ENCODE assay signal across 21 cellular contexts in genomic region chr5:168184103-168184502, GRCh38.
DNase-seq lines count a peak whose midpoint lies in the region; ATAC-seq and TF ChIP-seq lines count a peak whose summit lies in the region.
"Had no signal": no experiment of that assay in that cellular context is flagged by ENCODE, and none has a peak within 500 bp of the region (broad histone marks: within the 10 kb centered on the region; RNA-seq: fewer than 3 reads in every experiment).

No MANE protein-coding gene starts in this region.

- H3K4me3 Mint-ChIP-seq in effector memory CD8-positive, alpha-beta T cell: no peak overlapping the region
- H3K4me3 Mint-ChIP-seq: CD4-positive, alpha-beta T cell; GM23338 had no signal

- H3K9ac ChIP-seq in MM.1S (ENCODE audit: low read length): peak overlapping the region; percentile 19; the same call in 1 of the 2 replicates

- no peaks in the 10 kb centered on the region for H3K4me1 Mint-ChIP-seq in effector memory CD8-positive, alpha-beta T cell (ENCODE audit: low read depth in 2 of 2)

- H3K27me3 Mint-ChIP-seq in effector memory CD8-positive, alpha-beta T cell: peaks cover 9 to 11% of the 10 kb centered on the region in 2 donors

- H3K9me3 ChIP-seq in MM.1S (replicated peaks; ENCODE audit: insufficient read depth, low read length): no peaks in the 10 kb centered on the region
- H3K9me3 ChIP-seq: A549, Caco-2 had no signal

- H3K27ac Mint-ChIP-seq in effector memory CD8-positive, alpha-beta T cell: no peak overlapping the region
- H3K27ac Mint-ChIP-seq: CD4-positive, alpha-beta T cell; GM23338 had no signal

- DNase-seq in MM.1S: peak; percentile 80
- no peak for DNase-seq in NCI-H128 (lab: John Stamatoyannopoulos, UW; ENCODE audit: unreplicated experiment)
- no peak for DNase-seq in effector memory CD8-positive, alpha-beta T cell
- DNase-seq: Caco-2; CD4-positive, alpha-beta T cell; IMR-90; Karpas-422; NCI-H1048; NCI-H1436 treated with DMSO at 0.1 percent for 48 hours; NCI-H2029; NCI-H2171 treated with DMSO at 0.1 percent for 48 hours; NCI-H446; NCI-H69 had no signal

- H3K9me2 ChIP-seq in MM.1S (replicated peaks; ENCODE audit: insufficient read depth, low read length): no peaks in the 10 kb centered on the region

- peaks cover 16% of the 10 kb centered on the region for H3F3A ChIP-seq in MM.1S (ENCODE audit: insufficient read depth, low read length)

- peak overlapping the region; percentile 71 for H3K27ac ChIP-seq in MM.1S (ENCODE audit: low read length)
- H3K27ac ChIP-seq: A549 had no signal

- H3K4me3 ChIP-seq in MM.1S (ENCODE audit: low read length): no peak overlapping the region
- H3K4me3 ChIP-seq: A549, GM23338 had no signal

- H3K79me2 ChIP-seq in MM.1S (ENCODE audit: low read length): no peaks in the 10 kb centered on the region

- H4K20me1 ChIP-seq in MM.1S (ENCODE audit: insufficient read depth, low read length): no peaks in the 10 kb centered on the region

- no peaks in the 10 kb centered on the region for H3K36me3 ChIP-seq in MM.1S (replicated peaks; ENCODE audit: insufficient read depth, low read length)

- no peaks in the 10 kb centered on the region for H3K9me3 Mint-ChIP-seq in effector memory CD8-positive, alpha-beta T cell
- H3K9me3 Mint-ChIP-seq: CD4-positive, alpha-beta T cell; GM23338 had no signal

- no peak for TF ChIP-seq CTCF in MM.1S (IDR thresholded peaks at IDR 0.05; ENCODE audit: low read length)

- ATAC-seq in GM18505 (IDR thresholded peaks at IDR 0.05; ENCODE audit: unreplicated experiment) (peak; percentile 73), GM21619 (IDR thresholded peaks at IDR 0.05; ENCODE audit: unreplicated experiment) (peak; percentile 57), HG03095 (IDR thresholded peaks at IDR 0.05; ENCODE audit: unreplicated experiment) (peak; percentile 87), GM18520 (IDR thresholded peaks at IDR 0.05; ENCODE audit: unreplicated experiment) (no peak), HG02798 (IDR thresholded peaks at IDR 0.05; ENCODE audit: poor library complexity, unreplicated experiment) (no peak)
- ATAC-seq in effector memory CD8-positive, alpha-beta T cell (replicated peaks): no peak
- ATAC-seq: A549, GM23338, Right ventricle myocardium inferior had no signal

- H3K36me3 Mint-ChIP-seq in effector memory CD8-positive, alpha-beta T cell (ENCODE audit: insufficient read depth): no peaks in the 10 kb centered on the region

- H3K4me1 ChIP-seq in MM.1S (ENCODE audit: low read length): peaks cover 23% of the 10 kb centered on the region
- H3K4me1 ChIP-seq: Caco-2 had no signal

- no peak for TF ChIP-seq POLR2A in GM18505 (IDR thresholded peaks at IDR 0.05; ENCODE audit: borderline replicate concordance, extremely low read depth, insufficient read depth, insufficient read length)

- H2AFZ ChIP-seq in MM.1S (ENCODE audit: low read length): peak overlapping the region; percentile 24; the same call in 1 of the 2 replicates
- H2AFZ ChIP-seq: GM23338 had no signal

- H3K27me3 ChIP-seq in MM.1S (replicated peaks; ENCODE audit: insufficient read depth, low read length): no peaks in the 10 kb centered on the region

- H3K4me2 ChIP-seq in MM.1S (ENCODE audit: low read depth, low read length): peak overlapping the region; percentile 60
- H3K4me2 ChIP-seq: A549, GM23338 had no signal

Comparison
In these comparisons a context has a peak if more than half of its experiments do, and no peak if none do; other contexts are left out.
1. ATAC-seq: peak in GM18505 (single experiment), GM21619 (single experiment) and HG03095 (single experiment); none in GM18520 (single experiment), HG02798 (single experiment) and effector memory CD8-positive, alpha-beta T cell (single experiment).